ENCODE assay signal across 8 cellular contexts in the genomic region with DNA sequence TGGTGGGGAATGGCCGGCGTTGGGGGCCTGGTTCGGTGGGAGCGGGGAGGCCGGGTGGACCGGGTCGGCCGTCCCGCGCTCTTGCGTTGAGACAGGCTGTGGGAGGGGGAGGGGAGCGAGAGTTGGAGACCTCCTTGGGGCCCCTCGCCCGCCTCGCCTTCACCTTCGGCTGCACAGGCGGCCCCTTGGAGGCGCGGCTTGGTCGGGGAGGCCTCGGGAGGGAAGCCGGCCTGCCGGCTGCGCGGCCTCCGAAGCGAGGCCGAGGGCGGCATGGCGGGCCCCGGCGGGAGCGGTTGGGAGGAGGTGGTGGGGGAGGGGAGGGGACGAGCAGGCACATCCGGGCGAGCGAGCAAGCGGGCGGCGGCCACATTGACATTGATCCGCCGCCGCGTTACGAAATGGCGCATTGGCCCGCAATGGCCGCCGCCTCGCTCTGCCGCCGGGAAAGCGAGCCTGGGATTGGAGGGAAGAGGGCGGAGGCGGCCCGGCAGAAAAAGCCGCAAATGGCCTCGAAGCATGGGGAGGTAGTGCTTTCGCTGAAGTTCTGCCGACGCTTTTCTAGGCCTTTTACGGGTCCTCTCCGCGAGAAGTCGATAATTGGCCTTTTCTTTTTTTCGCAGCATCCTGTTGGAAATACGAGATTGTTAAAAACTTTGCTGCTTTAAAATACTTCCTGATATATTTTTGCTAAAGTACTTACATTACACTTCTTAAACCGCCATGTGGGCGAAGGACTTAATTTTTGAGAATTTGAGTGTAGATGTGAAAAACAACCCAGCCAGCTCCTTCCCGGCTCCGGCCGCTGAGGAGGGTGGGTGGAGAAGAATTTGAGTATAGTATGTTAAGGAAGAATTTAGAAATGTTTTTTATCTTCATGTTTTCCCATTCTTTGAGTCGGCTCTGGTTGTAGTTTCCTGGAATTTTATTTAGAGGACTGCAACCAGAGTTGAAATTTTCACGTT. TPM values are rescaled to one million over a fixed set of nuclear protein-coding genes. Genes with fewer than 3 reads are reported as not detected.
DNase-seq lines count a peak whose midpoint lies in the region; ATAC-seq and TF ChIP-seq lines count a peak whose summit lies in the region.

No MANE protein-coding gene starts in this region.

- H4K20me1 ChIP-seq in GM23248 (ENCODE audit: insufficient read depth), result peaks cover 8% of the 10 kb centered on the region

- H3K9me3 Mint-ChIP-seq in natural killer cell treated with Interleukin-12 subunit alpha and Interleukin-12 subunit beta and Interleukin-15 and Interleukin-18, amount 100 ng/mL, for 72 hours, result no peaks in the 10 kb centered on the region

- peak; percentile 91 for DNase-seq in Daoy (ENCODE audit: low read depth)
- peak; percentile 99 for DNase-seq in GM23248
- DNase-seq in RKO (ENCODE audit: low spot score), result peak; percentile 88
- peak; percentile 82 to 88 for DNase-seq in activated T-helper 1 cell treated with anti-CD3 and anti-CD28 coated beads, Interleukin-2, amount 50 U/mL, for 16 hours (ENCODE audit: low read depth in 1 of 2, low spot score in 1 of 2)
- DNase-seq in fibroblast of mammary gland (ENCODE audit: low read depth), result peak; percentile 85
- DNase-seq in natural killer cell treated with Interleukin-12 subunit alpha and Interleukin-12 subunit beta and Interleukin-15 and Interleukin-18, amount 100 ng/mL, for 72 hours (ENCODE audit: low spot score), result peak; percentile 96
- peak; percentile 86 to 96 (median 90) for DNase-seq in stimulated activated naive CD4-positive, alpha-beta T cell (lab: John Stamatoyannopoulos, UW)

- H3K27me3 Mint-ChIP-seq in natural killer cell treated with Interleukin-12 subunit alpha and Interleukin-12 subunit beta and Interleukin-15 and Interleukin-18, amount 100 ng/mL, for 72 hours, result no peaks in the 10 kb centered on the region

- H3K27me3 ChIP-seq in GM23248 (replicated peaks; ENCODE audit: insufficient read depth), result no peaks in the 10 kb centered on the region

- H3K9ac ChIP-seq in GM23248, result peak overlapping the region; percentile 94

- peaks cover 62% of the 10 kb centered on the region for H3K79me2 ChIP-seq in GM23248 (ENCODE audit: insufficient read depth)

- H3K4me1 Mint-ChIP-seq in natural killer cell treated with Interleukin-12 subunit alpha and Interleukin-12 subunit beta and Interleukin-15 and Interleukin-18, amount 100 ng/mL, for 72 hours (ENCODE audit: low read depth in 2 of 2), result peaks cover 33 to 47% of the 10 kb centered on the region in 2 donors

- peaks cover 33% of the 10 kb centered on the region for H3K4me1 ChIP-seq in GM23248 (ENCODE audit: insufficient read depth)

- TF ChIP-seq CTCF in fibroblast of mammary gland (conservative IDR thresholded peaks at IDR 0.05; ENCODE audit: control insufficient read depth, insufficient read depth, low read depth, low read length), result no peak

- H3F3A ChIP-seq in GM23248 (ENCODE audit: insufficient read depth), result peaks cover 58% of the 10 kb centered on the region

- H3K27ac ChIP-seq in GM23248, result peak overlapping the region; percentile 100
- peak overlapping the region; percentile 86 for H3K27ac ChIP-seq in KOPT-K1 (ENCODE audit: low read depth, low read length, poor library complexity, severe bottlenecking)

- in situ Hi-C loops in GM23248 (cut with MboI), result no loop called here

- H3K9me3 ChIP-seq in GM23248 (ENCODE audit: low read depth), result no peaks in the 10 kb centered on the region
- H3K9me3 ChIP-seq in KOPT-K1 (ENCODE audit: insufficient read depth, low read length, poor library complexity, severe bottlenecking), result no peaks in the 10 kb centered on the region

- peaks cover 41% of the 10 kb centered on the region for H3K36me3 Mint-ChIP-seq in natural killer cell treated with Interleukin-12 subunit alpha and Interleukin-12 subunit beta and Interleukin-15 and Interleukin-18, amount 100 ng/mL, for 72 hours

- H3K27ac Mint-ChIP-seq in natural killer cell treated with Interleukin-12 subunit alpha and Interleukin-12 subunit beta and Interleukin-15 and Interleukin-18, amount 100 ng/mL, for 72 hours, result peak overlapping the region; percentile 99

- ATAC-seq in natural killer cell treated with Interleukin-12 subunit alpha and Interleukin-12 subunit beta and Interleukin-15 and Interleukin-18, amount 100 ng/mL, for 72 hours, result peak; percentile 81 to 86

- WGBS in GM23248 (ENCODE audit: low coverage in 1 of 2, low lambda C conversion rate in 2 of 2, missing lambda C conversion rate in 2 of 2), 2 experiments, result 1% methylated on average over 31 to 72 of the region's 74 CpGs

- peaks cover 38% of the 10 kb centered on the region for H3K36me3 ChIP-seq in GM23248 (ENCODE audit: low read depth)
- peaks cover 45% of the 10 kb centered on the region for H3K36me3 ChIP-seq in KOPT-K1 (ENCODE audit: insufficient read depth, low read length)

- H3K4me3 Mint-ChIP-seq in natural killer cell treated with Interleukin-12 subunit alpha and Interleukin-12 subunit beta and Interleukin-15 and Interleukin-18, amount 100 ng/mL, for 72 hours, result peak overlapping the region; percentile 93

- no peaks in the 10 kb centered on the region for H3K9me2 ChIP-seq in GM23248 (ENCODE audit: insufficient read depth)

- H3K4me3 ChIP-seq in GM23248 (peak overlapping the region; percentile 88), fibroblast of mammary gland (ENCODE audit: control insufficient read depth, low read depth, low read length) (peak overlapping the region; percentile 79)

- no peak overlapping the region for H2AFZ ChIP-seq in GM23248

- peak overlapping the region; percentile 90 for H3K4me2 ChIP-seq in GM23248 (ENCODE audit: unreplicated experiment)

RNA-seq across cellular contexts. Expression of gene HNRNPA3, which starts 0.6 kb away (rescaled TPM):
- 47.2 and 52.1 TPM in 2 replicates for total RNA-seq in Daoy (2014; rRNA removed; shearing (Covaris generic))
- total RNA-seq in GM23248 (2014; rRNA removed; shearing (Covaris generic)), result 15.0 and 19.7 TPM in 2 replicates
- polyA plus RNA-seq in GM23248 (2016; fragmentation: Nextera tagmentation; extraction: Ambion mirVana), result 47.1 and 51.0 TPM in 2 replicates
- 100 to 1,000 TPM; 170 to 282 TPM for total RNA-seq in natural killer cell treated with Interleukin-12 subunit alpha and Interleukin-12 subunit beta and Interleukin-15 and Interleukin-18, amount 100 ng/mL, for 72 hours

RNA-seq across cellular contexts. Expression of gene NFE2L2, which starts 51.4 kb away (rescaled TPM):
- total RNA-seq in Daoy (2014; rRNA removed; shearing (Covaris generic)), result 58.4 and 60.0 TPM in 2 replicates
- 62.0 and 77.4 TPM in 2 replicates for total RNA-seq in GM23248 (2014; rRNA removed; shearing (Covaris generic))
- polyA plus RNA-seq in GM23248 (2016; fragmentation: Nextera tagmentation; extraction: Ambion mirVana), result 116 and 123 TPM in 2 replicates
- 10 to 100 TPM; 71.2 to 96.6 TPM for total RNA-seq in natural killer cell treated with Interleukin-12 subunit alpha and Interleukin-12 subunit beta and Interleukin-15 and Interleukin-18, amount 100 ng/mL, for 72 hours

Comparison
In these comparisons a context has a peak if more than half of its experiments do, and no peak if none do; other contexts are left out.
1. Peak in every context shown above with its lines: DNase-seq, ATAC-seq, H3K4me3 ChIP-seq and H3K27ac ChIP-seq.